In genomic region chr16:12079411-12079965, GRCh38 we compare ENCODE assay signal across 14 cellular contexts.
DNase-seq lines count a peak whose midpoint lies in the region; ATAC-seq and TF ChIP-seq lines count a peak whose summit lies in the region.
"Had no signal": no experiment of that assay in that cellular context is flagged by ENCODE, and none has a peak within 500 bp of the region (broad histone marks: within the 10 kb centered on the region; RNA-seq: fewer than 3 reads in every experiment).

No MANE protein-coding gene starts in this region.

- 55% methylated on average over 7 of the region's 7 CpGs for WGBS in thymus

- H3K4me1 Mint-ChIP-seq in activated T-cell treated with anti-CD3 and anti-CD28 coated beads, Interleukin-2, amount 50 U/mL, for 72 hours (ENCODE audit: low read depth) = peaks cover 66% of the 10 kb centered on the region
- peaks cover 16% of the 10 kb centered on the region for H3K4me1 Mint-ChIP-seq in WTC11

- DNase-seq in activated T-cell treated with anti-CD3 and anti-CD28 coated beads, Interleukin-2, amount 50 U/mL, for 72 hours = no peak
- no peak for DNase-seq in activated T-cell treated with anti-CD3 and anti-CD28 coated beads, Interleukin-2, amount 50 U/mL, for 1 hour
- DNase-seq in WTC11 (ENCODE audit: low spot score) = no peak
- no peak for DNase-seq in left lung
- no peak for DNase-seq in iPS-NIHi11 (ENCODE audit: low spot score)
- no peak for DNase-seq in NCI-H524 (lab: John Stamatoyannopoulos, UW)
- no peak for DNase-seq in foreskin melanocyte
- DNase-seq: EL, NCI-H146, NCI-H526, uterus had no signal

- H3K27me3 ChIP-seq in left lung (no peaks in the 10 kb centered on the region), thymus (ENCODE audit: control insufficient read depth, insufficient read depth) (no peaks in the 10 kb centered on the region)
- H3K27me3 ChIP-seq: ascending aorta, uterus had no signal

- H3K27me3 Mint-ChIP-seq in activated T-cell treated with anti-CD3 and anti-CD28 coated beads, Interleukin-2, amount 50 U/mL, for 72 hours (ENCODE audit: low read depth) = no peaks in the 10 kb centered on the region
- peaks cover 2% of the 10 kb centered on the region; the same call in 1 of the 2 replicates for H3K27me3 Mint-ChIP-seq in WTC11 (ENCODE audit: low read depth)

- H3K36me3 ChIP-seq in left lung (peaks cover 0 to 28% of the 10 kb centered on the region in 2 donors), thymus (ENCODE audit: control insufficient read depth, insufficient read depth) (peaks cover 16% of the 10 kb centered on the region)
- H3K36me3 ChIP-seq: uterus had no signal

- H3K27ac Mint-ChIP-seq in activated T-cell treated with anti-CD3 and anti-CD28 coated beads, Interleukin-2, amount 50 U/mL, for 72 hours = peak overlapping the region; percentile 93
- peak overlapping the region; percentile 26; the same call in 1 of the 2 replicates for H3K27ac Mint-ChIP-seq in WTC11

- H3K9me3 ChIP-seq in left lung (no peaks in the 10 kb centered on the region), thymus (ENCODE audit: control insufficient read depth) (no peaks in the 10 kb centered on the region)
- H3K9me3 ChIP-seq: ascending aorta, uterus had no signal

- H3K4me3 ChIP-seq in left lung (no peak overlapping the region), thymus (ENCODE audit: low read length) (peak overlapping the region; percentile 8)
- H3K4me3 ChIP-seq: ascending aorta, uterus had no signal

- no peak for TF ChIP-seq CTCF in WTC11 (IDR thresholded peaks at IDR 0.05)
- no peak for TF ChIP-seq CTCF in left lung (IDR thresholded peaks at IDR 0.05)

- intact Hi-C loops in left lung (cut with DNase I) = no loop called here

- H3K4me1 ChIP-seq in left lung (peaks cover 3 to 7% of the 10 kb centered on the region in 2 donors), thymus (ENCODE audit: control insufficient read depth, insufficient read depth, low read length) (peaks cover 63% of the 10 kb centered on the region)
- H3K4me1 ChIP-seq: ascending aorta, parathyroid adenoma, uterus had no signal

- CTCF ChIA-PET in WTC11 (lab: Charles Lee) = interaction anchor here (0.9 to 4.8 kb wide), 4 partner anchors 12 to 18 kb away, joined by 3 to 25 read pairs (median 6); no protein-coding TSS in a partner anchor

- H3K9me3 Mint-ChIP-seq in activated T-cell treated with anti-CD3 and anti-CD28 coated beads, Interleukin-2, amount 50 U/mL, for 72 hours = peaks cover 0 to 1% of the 10 kb centered on the region in 2 donors
- no peaks in the 10 kb centered on the region for H3K9me3 Mint-ChIP-seq in WTC11

- H3K36me3 Mint-ChIP-seq in activated T-cell treated with anti-CD3 and anti-CD28 coated beads, Interleukin-2, amount 50 U/mL, for 72 hours (ENCODE audit: insufficient read depth in 2 of 2) = peaks cover 3 to 15% of the 10 kb centered on the region in 2 donors
- no peaks in the 10 kb centered on the region for H3K36me3 Mint-ChIP-seq in WTC11

- POLR2A ChIA-PET in WTC11 (lab: Charles Lee) = no interaction called here

- peak overlapping the region; percentile 81 to 90 for H3K4me3 Mint-ChIP-seq in activated T-cell treated with anti-CD3 and anti-CD28 coated beads, Interleukin-2, amount 50 U/mL, for 72 hours
- H3K4me3 Mint-ChIP-seq in WTC11 = no peak overlapping the region

- H3K27ac ChIP-seq in left lung = peak overlapping the region; percentile 57 to 65
- peak overlapping the region; percentile 99 for H3K27ac ChIP-seq in thymus (ENCODE audit: low read depth)
- H3K27ac ChIP-seq: ascending aorta, parathyroid adenoma, uterus had no signal

- ATAC-seq in activated T-cell treated with anti-CD3 and anti-CD28 coated beads, Interleukin-2, amount 50 U/mL, for 72 hours (replicated peaks in 1 of 2) = no peak
- ATAC-seq in WTC11 (no peak), left lung (peak; percentile 52)

TF ChIP-seq in WTC11, 78 proteins besides CTCF, POLR2A, EP300 and RAD21:
- no peak for TF ChIP-seq OVOL2 (CRISPR knock-in tag; IDR thresholded peaks at IDR 0.05; ENCODE audit: borderline replicate concordance)
- no peak for TF ChIP-seq ZNF232 (CRISPR knock-in tag; IDR thresholded peaks at IDR 0.05)
- TF ChIP-seq ZNF219 (CRISPR knock-in tag; IDR thresholded peaks at IDR 0.05; ENCODE audit: borderline replicate concordance) = no peak
- no peak for TF ChIP-seq NFE2L1 (CRISPR knock-in tag; IDR thresholded peaks at IDR 0.05)
- no peak for TF ChIP-seq SMAD4 (CRISPR knock-in tag; IDR thresholded peaks at IDR 0.05)
- TF ChIP-seq E2F1 (CRISPR knock-in tag; IDR thresholded peaks at IDR 0.05) = no peak
- no peak for TF ChIP-seq ZNF425 (CRISPR knock-in tag; conservative IDR thresholded peaks at IDR 0.05)
- no peak for TF ChIP-seq E2F4 (CRISPR knock-in tag; IDR thresholded peaks at IDR 0.05; ENCODE audit: borderline replicate concordance, low read depth)
- TF ChIP-seq ZNF532 (CRISPR knock-in tag; IDR thresholded peaks at IDR 0.05; ENCODE audit: borderline replicate concordance) = no peak
